Comparison of ENCODE assay signal across 8 cellular contexts in genomic region chr12:69007166-69007857, GRCh38.
DNase-seq lines count a peak whose midpoint lies in the region; ATAC-seq, FAIRE-seq and TF ChIP-seq lines count a peak whose summit lies in the region.

No MANE protein-coding gene starts in this region.

- H3K36me3 Mint-ChIP-seq in activated naive CD8-positive, alpha-beta T cell treated with anti-CD3 and anti-CD28 coated beads, Interleukin-2, amount 50 U/mL, for 24 hours (ENCODE audit: low read depth): no peaks in the 10 kb centered on the region
- no peaks in the 10 kb centered on the region for H3K36me3 Mint-ChIP-seq in natural killer cell

- peak overlapping the region; percentile 51 for H3K4me3 Mint-ChIP-seq in activated naive CD8-positive, alpha-beta T cell treated with anti-CD3 and anti-CD28 coated beads, Interleukin-2, amount 50 U/mL, for 24 hours
- H3K4me3 Mint-ChIP-seq in natural killer cell: no peak overlapping the region

- peak; percentile 85 for ATAC-seq in activated naive CD8-positive, alpha-beta T cell treated with anti-CD3 and anti-CD28 coated beads, Interleukin-2, amount 50 U/mL, for 24 hours
- ATAC-seq in HG03196 (IDR thresholded peaks at IDR 0.05; ENCODE audit: unreplicated experiment) (no peak), natural killer cell (no peak)

- intact Hi-C loops in natural killer cell (cut with micrococcal nuclease): no loop called here

- no peak for TF ChIP-seq CTCF in natural killer cell (IDR thresholded peaks at IDR 0.05)

- H3K9me3 Mint-ChIP-seq in activated naive CD8-positive, alpha-beta T cell treated with anti-CD3 and anti-CD28 coated beads, Interleukin-2, amount 50 U/mL, for 24 hours: no peaks in the 10 kb centered on the region
- no peaks in the 10 kb centered on the region for H3K9me3 Mint-ChIP-seq in natural killer cell

- peaks cover 28% of the 10 kb centered on the region for H3K27me3 Mint-ChIP-seq in activated naive CD8-positive, alpha-beta T cell treated with anti-CD3 and anti-CD28 coated beads, Interleukin-2, amount 50 U/mL, for 24 hours
- peaks cover 18 to 23% of the 10 kb centered on the region in 2 donors for H3K27me3 Mint-ChIP-seq in natural killer cell (ENCODE audit: low read depth in 2 of 2)

- peak; percentile 71 for DNase-seq in EL
- DNase-seq in NCI-H187 (lab: John Stamatoyannopoulos, UW): peak; percentile 60 to 93
- DNase-seq in activated naive CD8-positive, alpha-beta T cell treated with anti-CD3 and anti-CD28 coated beads, Interleukin-2, amount 50 U/mL, for 24 hours: peak; percentile 4
- DNase-seq in kidney glomerular epithelial cell (lab: John Stamatoyannopoulos, UW): peak; percentile 20
- peak; percentile 12 for DNase-seq in urothelium cell line (ENCODE audit: low spot score)
- no peak for DNase-seq in GM19240 (ENCODE audit: insufficient read length, low spot score)
- DNase-seq in natural killer cell: no peak

- peak overlapping the region; percentile 24 for H3K27ac Mint-ChIP-seq in activated naive CD8-positive, alpha-beta T cell treated with anti-CD3 and anti-CD28 coated beads, Interleukin-2, amount 50 U/mL, for 24 hours
- no peak overlapping the region for H3K27ac Mint-ChIP-seq in natural killer cell

- peaks cover 18% of the 10 kb centered on the region for H3K4me1 Mint-ChIP-seq in activated naive CD8-positive, alpha-beta T cell treated with anti-CD3 and anti-CD28 coated beads, Interleukin-2, amount 50 U/mL, for 24 hours
- peaks cover 0 to 4% of the 10 kb centered on the region in 2 donors for H3K4me1 Mint-ChIP-seq in natural killer cell

- no peak for FAIRE-seq in urothelium cell line (lab: Jason Lieb, UNC)

Comparison
In these comparisons a context has a peak if more than half of its experiments do, and no peak if none do; other contexts are left out.
1. DNase-seq: peak in EL (single experiment), NCI-H187 (2 of 2), activated naive CD8-positive, alpha-beta T cell treated with anti-CD3 and anti-CD28 coated beads, Interleukin-2, amount 50 U/mL, for 24 hours (single experiment), kidney glomerular epithelial cell (single experiment) and urothelium cell line (single experiment); none in GM19240 (single experiment) and natural killer cell (single experiment).